Comparison of ENCODE assay signal across 22 cellular contexts in the genomic region with DNA sequence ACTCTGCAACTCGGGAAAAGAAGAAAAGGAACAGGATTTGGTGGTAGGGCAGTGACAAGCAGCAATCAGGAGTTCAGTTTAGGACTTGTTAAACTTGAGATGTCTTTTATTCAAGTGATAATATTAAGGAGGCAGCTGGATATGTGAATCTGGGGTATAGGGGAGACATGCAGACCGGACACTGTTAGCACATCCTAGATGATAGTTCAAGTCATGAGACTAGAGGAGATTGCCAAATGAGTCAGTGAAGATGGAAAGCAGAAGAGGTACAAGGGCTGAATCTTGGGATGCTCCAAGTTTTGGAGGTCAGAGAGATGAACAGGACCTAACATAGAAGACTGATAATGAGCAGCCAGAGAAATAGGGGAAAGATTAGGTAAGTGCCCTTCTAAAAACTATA.
"Had no signal": no experiment of that assay in that cellular context is flagged by ENCODE, and none has a peak within 500 bp of the region (broad histone marks: within the 10 kb centered on the region; RNA-seq: fewer than 3 reads in every experiment).

No MANE protein-coding gene starts in this region.

- FAIRE-seq: bronchial epithelial cell, kidney had no signal

- DNase-seq: activated CD4-positive, alpha-beta memory T cell treated with anti-CD3 and anti-CD28 coated beads, Interleukin-2, amount 10 ng/mL, durations not matched to agents 7 days and 5 days; activated CD4-positive, alpha-beta T cell treated with anti-CD3 and anti-CD28 coated beads for 48 hours; activated CD8-positive, alpha-beta memory T cell treated with anti-CD3 and anti-CD28 coated beads, Interleukin-2, amount 50 U/mL, for 48 hours; activated naive CD4-positive, alpha-beta T cell treated with anti-CD3 and anti-CD28 coated beads, Interleukin-2, amount 10 ng/mL, durations not matched to agents 7 days and 5 days; activated naive CD8-positive, alpha-beta T cell treated with anti-CD3 and anti-CD28 coated beads, Interleukin-2, amount 10 ng/mL, durations not matched to agents 7 days and 5 days; activated T-cell treated with anti-CD3 and anti-CD28 coated beads, Interleukin-2, amount 50 U/mL, for 24 hours; amniotic stem cell; effector CD4-positive, alpha-beta T cell; hippocampal formation; immature natural killer cell; kidney; right cardiac atrium; spleen; stimulated activated naive CD4-positive, alpha-beta T cell; T-helper 17 cell; T1000; trophoblast cell; WERI-Rb-1 had no signal

- ATAC-seq: gastroesophageal sphincter, right cardiac atrium, T-helper 17 cell had no signal

- H3K36me3 ChIP-seq: gastroesophageal sphincter, WERI-Rb-1 had no signal

- H3K4me3 ChIP-seq: esophagus muscularis mucosa, gastroesophageal sphincter, lung, spleen had no signal

- H3K9me3 ChIP-seq: gastroesophageal sphincter had no signal

- H3K27me3 ChIP-seq: esophagus muscularis mucosa, gastroesophageal sphincter, spleen had no signal

- H3K27ac ChIP-seq: esophagus muscularis mucosa, gastroesophageal sphincter, spleen, WERI-Rb-1 had no signal
